ENCODE assay signal across 8 cellular contexts in the genomic region with DNA sequence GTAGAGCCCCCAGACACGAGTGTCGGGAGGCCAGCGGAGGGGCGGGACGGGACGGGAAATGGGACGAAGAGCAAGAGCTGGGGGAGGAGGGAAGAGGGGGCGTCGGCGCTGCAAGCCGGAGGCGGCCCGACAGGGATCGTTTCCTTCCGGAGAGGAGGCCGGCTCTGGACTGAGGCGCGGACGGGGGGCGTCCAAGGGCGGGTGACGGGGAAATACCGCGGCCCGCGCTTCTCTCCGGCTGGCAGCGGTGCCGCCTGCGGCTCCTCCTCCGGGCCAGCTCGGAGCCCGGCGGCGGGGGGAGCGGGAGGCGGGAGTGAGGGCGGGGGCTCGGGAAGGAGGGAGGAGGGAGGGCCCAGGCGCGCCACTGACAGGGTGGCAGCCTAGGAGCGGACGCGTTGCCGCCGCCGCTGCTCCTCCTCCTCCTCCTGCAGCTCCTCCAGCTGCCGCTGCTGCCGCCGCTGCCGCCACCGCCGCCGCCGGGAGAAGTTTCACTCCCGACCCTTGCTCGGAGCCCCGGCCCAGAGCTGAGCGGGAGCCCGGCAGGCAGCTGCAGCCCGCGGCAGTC. TPM values are rescaled to one million over a fixed set of nuclear protein-coding genes. Genes with fewer than 3 reads are reported as not detected.
A peak's percentile ranks its signal among the peaks of the same experiment; 100 is the strongest.
DNase-seq lines count a peak whose midpoint lies in the region; ATAC-seq and TF ChIP-seq lines count a peak whose summit lies in the region.

A gene (plus strand): TSS at position 364 of the 565 bp plus-strand sequence.

- H3K36me3 ChIP-seq in adipocyte (ENCODE audit: control insufficient read depth, insufficient read depth, low read length, severe bottlenecking) (no peaks in the 10 kb centered on the region), cardiac muscle cell (no peaks in the 10 kb centered on the region), neutrophil (no peaks in the 10 kb centered on the region), urinary bladder (ENCODE audit: insufficient read depth) (no peaks in the 10 kb centered on the region)

- under 1% methylated on average over 58 of the region's 62 CpGs for WGBS in urinary bladder

- no peaks in the 10 kb centered on the region for H3K27me3 ChIP-seq in adipocyte (replicated peaks; ENCODE audit: control insufficient read depth, insufficient read depth, low read length)
- peaks cover 43% of the 10 kb centered on the region for H3K27me3 ChIP-seq in cardiac muscle cell
- peaks cover 100% of the 10 kb centered on the region for H3K27me3 ChIP-seq in neutrophil

- no peak within 1 kb of the TSS for H3K27ac ChIP-seq in cardiac muscle cell
- no peak within 1 kb of the TSS for H3K27ac ChIP-seq in neutrophil
- H3K27ac ChIP-seq in urinary bladder (ENCODE audit: low read depth), result peak within 1 kb of the TSS; percentile 27

- DNase-seq in Ammon's horn (ENCODE audit: low spot score), result peak; percentile 95
- peak; percentile 54 to 63 for DNase-seq in NOMO-1 (lab: John Stamatoyannopoulos, UW; ENCODE audit: unreplicated experiment in 2 of 2)
- peak; percentile 96 for DNase-seq in adipocyte (ENCODE audit: low read depth)
- peak; percentile 90 to 92 for DNase-seq in cardiac muscle cell (ENCODE audit: low read depth in 1 of 2, low spot score in 1 of 2)

- H3K4me1 ChIP-seq in adipocyte (ENCODE audit: control insufficient read depth, insufficient read depth, low read length), result peaks cover 18% of the 10 kb centered on the region
- no peaks in the 10 kb centered on the region for H3K4me1 ChIP-seq in cardiac muscle cell (ENCODE audit: low read depth)
- peaks cover 0 to 6% of the 10 kb centered on the region in 2 experiments for H3K4me1 ChIP-seq in neutrophil (ENCODE audit: control insufficient read depth in 1 of 2, insufficient read depth in 1 of 2, low read depth in 1 of 2, low read length in 1 of 2)
- no peaks in the 10 kb centered on the region for H3K4me1 ChIP-seq in urinary bladder (ENCODE audit: insufficient read depth)

- peak within 1 kb of the TSS; percentile 88 for H3K9ac ChIP-seq in adipocyte (ENCODE audit: low read length)

- H3K4me3 ChIP-seq in adipocyte (ENCODE audit: low read length), result peak within 1 kb of the TSS; percentile 83
- H3K4me3 ChIP-seq in cardiac muscle cell, result peak within 1 kb of the TSS; percentile 53
- peak within 1 kb of the TSS; percentile 16 to 37 for H3K4me3 ChIP-seq in neutrophil (ENCODE audit: low read depth in 1 of 2, low read length in 1 of 2)
- H3K4me3 ChIP-seq in urinary bladder (ENCODE audit: low read depth, low read length), result peak within 1 kb of the TSS; percentile 74

- no peaks in the 10 kb centered on the region for H3K9me3 ChIP-seq in adipocyte (ENCODE audit: control insufficient read depth, low read length)
- H3K9me3 ChIP-seq in cardiac muscle cell (ENCODE audit: low read depth), result no peaks in the 10 kb centered on the region
- H3K9me3 ChIP-seq in neutrophil, result no peaks in the 10 kb centered on the region

- ATAC-seq in GM18907 (IDR thresholded peaks at IDR 0.05; ENCODE audit: unreplicated experiment), result peak; percentile 82
- peak; percentile 49 for ATAC-seq in HG03135 (IDR thresholded peaks at IDR 0.05; ENCODE audit: unreplicated experiment)

- TF ChIP-seq CTCF in cardiac muscle cell (IDR thresholded peaks at IDR 0.05; ENCODE audit: low read depth, low read length) (no peak), neutrophil (IDR thresholded peaks at IDR 0.05) (no peak)

RNA-seq across cellular contexts. Expression of the gene that starts here (rescaled TPM):
- total RNA-seq in cardiac muscle cell, result 5.7 and 6.7 TPM in 2 replicates
- polyA plus RNA-seq in cardiac muscle cell, result 1.7 and 1.8 TPM in 2 replicates
- 23.4 TPM for total RNA-seq in urinary bladder
- 3.2 TPM for polyA plus RNA-seq in urinary bladder

Comparison
In these comparisons a context has a peak if more than half of its experiments do, and no peak if none do; other contexts are left out.
1. H3K4me3 ChIP-seq: peak in every context shown above with its lines; median percentile 83 in adipocyte; 74 in urinary bladder; 53 in cardiac muscle cell; 26 in neutrophil.